In genomic region chr14:92408186-92408585, GRCh38 we compare ENCODE assay signal across 13 cellular contexts.
DNase-seq lines count a peak whose midpoint lies in the region; ATAC-seq and TF ChIP-seq lines count a peak whose summit lies in the region.
"Had no signal": no experiment of that assay in that cellular context is flagged by ENCODE, and none has a peak within 500 bp of the region (broad histone marks: within the 10 kb centered on the region; RNA-seq: fewer than 3 reads in every experiment).

No MANE protein-coding gene starts in this region.

- in situ Hi-C loops in astrocyte of the spinal cord (cut with HindIII; ENCODE audit: low sequenced_read_pairs): no loop called here

- H3K4me1 Mint-ChIP-seq in activated CD8-positive, alpha-beta T cell treated with anti-CD3 and anti-CD28 coated beads for 36 hours (ENCODE audit: low read depth): no peaks in the 10 kb centered on the region
- H3K4me1 Mint-ChIP-seq: activated B cell treated with CpG ODN at 0.5 μM for 24 hours had no signal

- no peak overlapping the region for H3K4me3 Mint-ChIP-seq in activated CD8-positive, alpha-beta T cell treated with anti-CD3 and anti-CD28 coated beads for 36 hours
- H3K4me3 Mint-ChIP-seq: activated B cell treated with CpG ODN at 0.5 μM for 24 hours had no signal

- DNase-seq in AG20443 (ENCODE audit: low spot score) (peak; percentile 57), MG63 (peak; percentile 34), astrocyte of the spinal cord (ENCODE audit: low read depth, low spot score) (peak; percentile 31), left lung (no peak), NCI-H82 treated with DMSO at 0.1 percent for 48 hours (lab: John Stamatoyannopoulos, UW; ENCODE audit: unreplicated experiment) (no peak)
- DNase-seq in activated CD8-positive, alpha-beta T cell treated with anti-CD3 and anti-CD28 coated beads for 36 hours: no peak
- DNase-seq: activated B cell treated with CpG ODN at 0.5 μM for 24 hours; heart right ventricle; stimulated activated CD8-positive, alpha-beta memory T cell treated with anti-CD3 and anti-CD28 coated beads, Interleukin-4, amount 100 ng/mL, for 48 hours had no signal

- H3K27ac Mint-ChIP-seq in activated CD8-positive, alpha-beta T cell treated with anti-CD3 and anti-CD28 coated beads for 36 hours: no peak overlapping the region
- H3K27ac Mint-ChIP-seq: activated B cell treated with CpG ODN at 0.5 μM for 24 hours; activated T-helper 2 cell treated with anti-CD3 and anti-CD28 coated beads, Interferon-gamma antibody, Interleukin-2, Interleukin-4, amounts not matched to agents 10 μg/mL and 5 μg/mL and 100 μg/mL, durations not matched to agents 14 hours and 24 hours and 36 hours had no signal

- CTCF ChIA-PET in activated CD8-positive, alpha-beta T cell treated with anti-CD3 and anti-CD28 coated beads for 36 hours (lab: Charles Lee): no interaction called here

- peaks cover 12% of the 10 kb centered on the region for H3K9me3 Mint-ChIP-seq in activated CD8-positive, alpha-beta T cell treated with anti-CD3 and anti-CD28 coated beads for 36 hours
- H3K9me3 Mint-ChIP-seq: activated T-helper 2 cell treated with anti-CD3 and anti-CD28 coated beads, Interferon-gamma antibody, Interleukin-2, Interleukin-4, amounts not matched to agents 10 μg/mL and 5 μg/mL and 100 μg/mL, durations not matched to agents 14 hours and 24 hours and 36 hours had no signal

- H3K27me3 ChIP-seq in MG63 (no peaks in the 10 kb centered on the region), left lung (no peaks in the 10 kb centered on the region)
- H3K27me3 ChIP-seq: heart right ventricle had no signal

- H3K9me3 ChIP-seq in MG63 (no peaks in the 10 kb centered on the region; the same call in 1 of the 2 replicates), left lung (no peaks in the 10 kb centered on the region)

- TF ChIP-seq CTCF in astrocyte of the spinal cord (IDR thresholded peaks at IDR 0.05; ENCODE audit: low read depth, low read length): no peak
- TF ChIP-seq CTCF in left lung (IDR thresholded peaks at IDR 0.05): no peak
- no peak for TF ChIP-seq CTCF in activated CD8-positive, alpha-beta T cell treated with anti-CD3 and anti-CD28 coated beads for 36 hours (IDR thresholded peaks at IDR 0.05)

- H3K36me3 ChIP-seq in MG63 (no peaks in the 10 kb centered on the region), left lung (no peaks in the 10 kb centered on the region)
- H3K36me3 ChIP-seq: heart right ventricle had no signal

- H3K4me3 ChIP-seq in MG63 (no peak overlapping the region), astrocyte of the spinal cord (ENCODE audit: low read depth, low read length) (no peak overlapping the region), left lung (no peak overlapping the region)
- H3K4me3 ChIP-seq: heart right ventricle, skin epidermis had no signal

- H3K27me3 Mint-ChIP-seq in activated CD8-positive, alpha-beta T cell treated with anti-CD3 and anti-CD28 coated beads for 36 hours: peaks cover 5% of the 10 kb centered on the region

- intact Hi-C loops in left lung (cut with DNase I): no loop called here
- intact Hi-C loops in activated CD8-positive, alpha-beta T cell treated with anti-CD3 and anti-CD28 coated beads for 36 hours (cut with micrococcal nuclease): no loop called here

- no peaks in the 10 kb centered on the region for H3K36me3 Mint-ChIP-seq in activated CD8-positive, alpha-beta T cell treated with anti-CD3 and anti-CD28 coated beads for 36 hours (ENCODE audit: low read depth)

- peak overlapping the region; percentile 50 to 90 for H3K27ac ChIP-seq in left lung

- POLR2A ChIA-PET in activated CD8-positive, alpha-beta T cell treated with anti-CD3 and anti-CD28 coated beads for 36 hours (lab: Charles Lee): no interaction called here

- peak; percentile 50 for ATAC-seq in left lung
- no peak for ATAC-seq in HG02763 (IDR thresholded peaks at IDR 0.05; ENCODE audit: unreplicated experiment)
- no peak for ATAC-seq in activated CD8-positive, alpha-beta T cell treated with anti-CD3 and anti-CD28 coated beads for 36 hours
- ATAC-seq in HG03039 (IDR thresholded peaks at IDR 0.05; ENCODE audit: unreplicated experiment): no peak

- peaks cover 7 to 68% of the 10 kb centered on the region in 2 donors for H3K4me1 ChIP-seq in left lung

Comparison
In these comparisons a context has a peak if more than half of its experiments do, and no peak if none do; other contexts are left out.
1. DNase-seq: peak in AG20443 (single experiment), MG63 (single experiment) and astrocyte of the spinal cord (single experiment); none in left lung (0 of 2), NCI-H82 treated with DMSO at 0.1 percent for 48 hours (single experiment) and activated CD8-positive, alpha-beta T cell treated with anti-CD3 and anti-CD28 coated beads for 36 hours (single experiment).